Comparison of ENCODE assay signal across 11 cellular contexts in genomic region chr7:34096135-34096775, GRCh38.
DNase-seq lines count a peak whose midpoint lies in the region; ATAC-seq and TF ChIP-seq lines count a peak whose summit lies in the region.
"Had no signal": no experiment of that assay in that cellular context is flagged by ENCODE, and none has a peak within 500 bp of the region (broad histone marks: within the 10 kb centered on the region; RNA-seq: fewer than 3 reads in every experiment).

No MANE protein-coding gene starts in this region.

- no peak overlapping the region for H3K27ac ChIP-seq in foreskin keratinocyte
- H3K27ac ChIP-seq: Peyer's patch had no signal

- peak; percentile 84 for ATAC-seq in SK-N-SH treated with all-trans-retinoic acid at 6 μM for 48 hours
- ATAC-seq in foreskin keratinocyte, result peak; percentile 44
- ATAC-seq in sciatic nerve, result peak; percentile 97
- no peak for ATAC-seq in GM21390 (IDR thresholded peaks at IDR 0.05; ENCODE audit: unreplicated experiment)

- H3K4me3 Mint-ChIP-seq in type B pancreatic cell, result no peak overlapping the region
- H3K4me3 Mint-ChIP-seq: IgD-negative memory B cell had no signal

- peaks cover 6% of the 10 kb centered on the region for H3K36me3 Mint-ChIP-seq in type B pancreatic cell
- H3K36me3 Mint-ChIP-seq: IgD-negative memory B cell had no signal

- no peak overlapping the region for H3K27ac Mint-ChIP-seq in type B pancreatic cell
- H3K27ac Mint-ChIP-seq: IgD-negative memory B cell had no signal

- intact Hi-C loops in sciatic nerve (cut with DNase I), result loop anchor here (10.0 kb wide), 1 partner anchor 111 kb away; no protein-coding TSS in a partner anchor

- no peak for TF ChIP-seq CTCF in foreskin keratinocyte (conservative IDR thresholded peaks at IDR 0.05)
- no peak for TF ChIP-seq CTCF in type B pancreatic cell (conservative IDR thresholded peaks at IDR 0.05)

- H3K4me1 Mint-ChIP-seq in type B pancreatic cell (ENCODE audit: unreplicated experiment), result peaks cover 10% of the 10 kb centered on the region
- H3K4me1 Mint-ChIP-seq: IgD-negative memory B cell had no signal

- H3K27me3 ChIP-seq in foreskin keratinocyte, result no peaks in the 10 kb centered on the region
- H3K27me3 ChIP-seq: Peyer's patch had no signal

- H3K27me3 Mint-ChIP-seq in type B pancreatic cell, result no peaks in the 10 kb centered on the region

- H3K4me1 ChIP-seq in foreskin keratinocyte, result no peaks in the 10 kb centered on the region
- H3K4me1 ChIP-seq: Peyer's patch had no signal

- H3K9me3 Mint-ChIP-seq in type B pancreatic cell, result peaks cover 6% of the 10 kb centered on the region

- DNase-seq in EL (peak; percentile 83), foreskin keratinocyte (peak in 1 of 2 donors; percentile 26), sciatic nerve (ENCODE audit: low spot score) (peak; percentile 74), type B pancreatic cell (ENCODE audit: extremely low spot score, unreplicated experiment) (no peak)
- no peak for DNase-seq in stimulated activated CD8-positive, alpha-beta memory T cell treated with anti-CD3 and anti-CD28 coated beads, Interleukin-4, amount 100 ng/mL, for 48 hours
- no peak for DNase-seq in activated CD4-positive, alpha-beta T cell treated with anti-CD3 and anti-CD28 coated beads for 1 hour
- DNase-seq: trophoblast cell had no signal

TF ChIP-seq in SK-N-SH treated with all-trans-retinoic acid at 6 μM for 48 hours, 23 proteins besides CTCF, POLR2A, EP300 and RAD21:
- TF ChIP-seq PATZ1 (CRISPR knock-in tag; IDR thresholded peaks at IDR 0.05; ENCODE audit: borderline replicate concordance), result no peak
- TF ChIP-seq ZNF565 (CRISPR knock-in tag; conservative IDR thresholded peaks at IDR 0.05; ENCODE audit: low read depth), result no peak
- TF ChIP-seq BACH2 (CRISPR knock-in tag; IDR thresholded peaks at IDR 0.05; ENCODE audit: borderline replicate concordance), result no peak
- TF ChIP-seq CREB5 (CRISPR knock-in tag; IDR thresholded peaks at IDR 0.05; ENCODE audit: low read depth), result no peak
- TF ChIP-seq ARNTL (CRISPR knock-in tag; IDR thresholded peaks at IDR 0.05; ENCODE audit: borderline replicate concordance, low read depth), result no peak
- TF ChIP-seq TCF4 (CRISPR knock-in tag; IDR thresholded peaks at IDR 0.05; ENCODE audit: borderline replicate concordance), result no peak
- no peak for TF ChIP-seq ZNF8 (CRISPR knock-in tag; IDR thresholded peaks at IDR 0.05)
- no peak for TF ChIP-seq ZFP3 (CRISPR knock-in tag; IDR thresholded peaks at IDR 0.05)
- no peak for TF ChIP-seq CSRNP3 (CRISPR knock-in tag; IDR thresholded peaks at IDR 0.05)
- TF ChIP-seq ZC3H10 (CRISPR knock-in tag; IDR thresholded peaks at IDR 0.05), result no peak
- no peak for TF ChIP-seq TSHZ2 (CRISPR knock-in tag; IDR thresholded peaks at IDR 0.05)
- TF ChIP-seq PPARA (CRISPR knock-in tag; IDR thresholded peaks at IDR 0.05; ENCODE audit: borderline replicate concordance), result no peak
- no peak for TF ChIP-seq POU6F1 (CRISPR knock-in tag; IDR thresholded peaks at IDR 0.05; ENCODE audit: borderline replicate concordance, low read depth)

Comparison
In these comparisons a context has a peak if more than half of its experiments do, and no peak if none do; other contexts are left out.
1. DNase-seq: peak in EL (single experiment) and sciatic nerve (single experiment); none in stimulated activated CD8-positive, alpha-beta memory T cell treated with anti-CD3 and anti-CD28 coated beads, Interleukin-4, amount 100 ng/mL, for 48 hours (single experiment), type B pancreatic cell (single experiment) and activated CD4-positive, alpha-beta T cell treated with anti-CD3 and anti-CD28 coated beads for 1 hour (single experiment).